Comparison of ENCODE assay signal across 8 cellular contexts in genomic region chr5:176536902-176537607, GRCh38. TPM values are rescaled to one million over a fixed set of nuclear protein-coding genes. Genes with fewer than 3 reads are reported as not detected.
DNase-seq lines count a peak whose midpoint lies in the region; ATAC-seq, FAIRE-seq and TF ChIP-seq lines count a peak whose summit lies in the region.

Gene RNF44, minus strand, starts transcription at chr5:176537402. Its CDS starts 4,930 bp downstream, at chr5:176532472.

- no peak for TF ChIP-seq CTCF in transverse colon (IDR thresholded peaks at IDR 0.05)

- H3K18ac ChIP-seq in trophoblast cell (ENCODE audit: low read length) = peak within 1 kb of the TSS; percentile 58

- intact Hi-C loops in cardiac septum (cut with DNase I) (loop anchor here (2.0 to 5.0 kb wide), 2 partner anchors 120 to 470 kb away; partner anchors contain the start of genes CLTB and UIMC1), transverse colon (cut with DNase I; ENCODE audit: low total_unique reads) (no loop called here)

- H2AK5ac ChIP-seq in trophoblast cell (ENCODE audit: low read length) = peak within 1 kb of the TSS; percentile 36

- H3K4me1 ChIP-seq in adipocyte (ENCODE audit: control insufficient read depth, insufficient read depth, low read length) = peaks cover 30% of the 10 kb centered on the region
- H3K4me1 ChIP-seq in trophoblast cell (ENCODE audit: control insufficient read depth in 1 of 2, insufficient read depth in 2 of 2, low read length in 2 of 2) = peaks cover 13 to 20% of the 10 kb centered on the region in 2 experiments
- H3K4me1 ChIP-seq in transverse colon = peaks cover 35 to 58% (median 52%) of the 10 kb centered on the region in 4 donors

- peak within 1 kb of the TSS; percentile 78 for H3K14ac ChIP-seq in trophoblast cell (ENCODE audit: low read length)

- no peak within 1 kb of the TSS for H3K23ac ChIP-seq in trophoblast cell (ENCODE audit: low read length)

- H2BK12ac ChIP-seq in trophoblast cell (ENCODE audit: low read length) = no peak within 1 kb of the TSS

- peak within 1 kb of the TSS; percentile 65 for H4K12ac ChIP-seq in trophoblast cell (ENCODE audit: low read depth, low read length)

- TF ChIP-seq POLR2A in GM12892 (IDR thresholded peaks at IDR 0.05; ENCODE audit: low read depth, low read length) = 0 out of 2 replicates have a peak, but pooled peaks have one; percentile 11
- peak; percentile 80 for TF ChIP-seq POLR2A in transverse colon (IDR thresholded peaks at IDR 0.05)

- H3K9me3 ChIP-seq in adipocyte (ENCODE audit: control insufficient read depth, low read length) (no peaks in the 10 kb centered on the region), trophoblast cell (ENCODE audit: insufficient read depth, low read depth, low read length) (peaks cover under 1% of the 10 kb centered on the region), transverse colon (no peaks in the 10 kb centered on the region)

- H2AFZ ChIP-seq in trophoblast cell (ENCODE audit: insufficient read depth, low read length, poor library complexity) = peak within 1 kb of the TSS; percentile 41

- TF ChIP-seq EP300 in transverse colon (IDR thresholded peaks at IDR 0.05; ENCODE audit: low read depth) = no peak

- peak within 1 kb of the TSS; percentile 99 for H3K4me3 ChIP-seq in adipocyte (ENCODE audit: low read length)
- peak within 1 kb of the TSS; percentile 87 for H3K4me3 ChIP-seq in trophoblast cell (ENCODE audit: low read depth, low read length)
- H3K4me3 ChIP-seq in transverse colon = peak within 1 kb of the TSS; percentile 45 to 93 (median 90)

- no peak for FAIRE-seq in GM12892 (lab: Jason Lieb, UNC)

- peak within 1 kb of the TSS; percentile 79 for H2BK120ac ChIP-seq in trophoblast cell (ENCODE audit: insufficient read depth, low read length, poor library complexity)

- peak within 1 kb of the TSS; percentile 87 for H4K91ac ChIP-seq in trophoblast cell (ENCODE audit: low read depth, low read length)

- H3K4ac ChIP-seq in trophoblast cell (ENCODE audit: low read depth, low read length) = peak within 1 kb of the TSS; percentile 84

- H3K79me1 ChIP-seq in trophoblast cell (ENCODE audit: low read length) = peaks cover 17% of the 10 kb centered on the region

- in situ Hi-C loops in transverse colon (cut with MboI; ENCODE audit: low pct_ligation_motif_present in 1 of 4, low pct_unique_long_range_greater_than_20kb in 1 of 4, low sequenced_read_pairs in 3 of 4) = loop anchor here in 1 of 4 donors (5.0 kb wide), 1 partner anchor 90 kb away; the partner anchor contains the start of gene FAF2

- peak within 1 kb of the TSS; percentile 83 for H3K4me2 ChIP-seq in trophoblast cell (ENCODE audit: low read length)

- ATAC-seq in HG02852 (IDR thresholded peaks at IDR 0.05; ENCODE audit: unreplicated experiment) = peak; percentile 50

- peak within 1 kb of the TSS; percentile 90 for H4K8ac ChIP-seq in trophoblast cell (ENCODE audit: low read depth, low read length)

- no peaks in the 10 kb centered on the region for H3K27me3 ChIP-seq in adipocyte (replicated peaks; ENCODE audit: control insufficient read depth, insufficient read depth, low read length)
- no peaks in the 10 kb centered on the region for H3K27me3 ChIP-seq in trophoblast cell (ENCODE audit: insufficient read depth, low read length)
- H3K27me3 ChIP-seq in transverse colon = no peaks in the 10 kb centered on the region

- H2BK5ac ChIP-seq in trophoblast cell (ENCODE audit: low read depth, low read length, poor library complexity) = peak within 1 kb of the TSS; percentile 81

- peak within 1 kb of the TSS; percentile 91 for H3K27ac ChIP-seq in trophoblast cell (ENCODE audit: low read depth, low read length)
- H3K27ac ChIP-seq in transverse colon = peak within 1 kb of the TSS; percentile 89 to 99 (median 98)

- WGBS in trophoblast cell (ENCODE audit: extremely low coverage, insufficient coverage, insufficient read length) = no CpG with 5 or more reads among the region's 65 CpGs
- 0% methylated on average over 65 of the region's 65 CpGs; no CpG with 5 or more reads in 1 of the 2 donors for WGBS in transverse colon (ENCODE audit: low coverage in 1 of 2), 2 donors

- peaks cover 29% of the 10 kb centered on the region for H3K79me2 ChIP-seq in trophoblast cell (ENCODE audit: control insufficient read depth, insufficient read depth, low read length, poor library complexity)

- H3K36me3 ChIP-seq in adipocyte (ENCODE audit: control insufficient read depth, insufficient read depth, low read length, severe bottlenecking) (no peaks in the 10 kb centered on the region), trophoblast cell (ENCODE audit: control insufficient read depth in 1 of 2, insufficient read depth in 2 of 2, low read length in 2 of 2) (peaks cover 15 to 21% of the 10 kb centered on the region in 2 experiments), transverse colon (no peaks in the 10 kb centered on the region)

- DNase-seq in GM12892 (ENCODE audit: insufficient read length) (peak; percentile 85), NCI-H1436 treated with DMSO at 0.1 percent for 48 hours (lab: John Stamatoyannopoulos, UW) (peak; percentile 52), T follicular helper cell (ENCODE audit: low read depth) (peak; percentile 97), adipocyte (ENCODE audit: low read depth) (peak; percentile 98), cardiac septum (ENCODE audit: low spot score) (peak; percentile 99), trophoblast cell (peak; percentile 94 to 95), transverse colon (peak; percentile 98)

- H3K9ac ChIP-seq in adipocyte (ENCODE audit: low read length) = peak within 1 kb of the TSS; percentile 94
- peak within 1 kb of the TSS; percentile 90 for H3K9ac ChIP-seq in trophoblast cell (ENCODE audit: low read length)

RNA-seq across cellular contexts. Expression of gene RNF44, which starts in this region (rescaled TPM):
- 13.1 TPM for polyA plus RNA-seq in GM12892 (2012; ENCODE audit: missing spikeins)
- total RNA-seq in cardiac septum (25.4 TPM), transverse colon (10 to 100 TPM; 43.8 to 65.6 (median 54.8) TPM)
- 49.2 and 50.6 TPM in 2 replicates for polyA plus RNA-seq in trophoblast cell (2013)

Comparison
In these comparisons a context has a peak if more than half of its experiments do, and no peak if none do; other contexts are left out.
1. Peak in every context shown above with its lines: DNase-seq, ATAC-seq, H3K4me3 ChIP-seq and H3K27ac ChIP-seq.